ENCODE assay signal across 28 cellular contexts in the genomic region with DNA sequence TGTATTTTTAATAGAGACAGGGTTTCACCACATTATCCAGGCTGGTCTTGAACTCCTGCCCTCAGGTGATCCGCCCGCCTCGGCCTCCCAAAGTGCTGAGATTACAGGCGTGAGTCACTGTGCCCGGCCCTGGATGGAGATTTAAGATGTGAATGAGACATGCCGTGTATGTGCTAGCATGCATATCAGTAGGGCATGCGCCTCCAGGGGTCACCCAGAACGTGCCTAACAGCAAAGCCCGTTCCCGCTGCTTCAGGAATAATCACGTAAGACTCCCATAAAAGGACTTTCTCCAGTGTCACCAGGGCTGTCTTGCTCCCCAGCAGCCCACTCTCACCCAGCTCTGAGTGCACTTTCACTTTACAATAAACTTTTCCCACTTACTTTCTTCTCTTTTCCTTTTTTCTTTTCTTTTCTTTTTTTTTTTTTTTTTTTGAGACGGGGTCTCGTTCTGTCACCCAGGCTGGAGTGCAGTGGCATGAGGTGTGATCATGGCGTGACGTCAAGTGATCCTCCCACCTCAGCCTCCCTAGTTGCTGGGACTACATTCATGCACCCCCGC. TPM values are rescaled to one million over a fixed set of nuclear protein-coding genes. Genes with fewer than 3 reads are reported as not detected.
"Had no signal": no experiment of that assay in that cellular context is flagged by ENCODE, and none has a peak within 500 bp of the region (broad histone marks: within the 10 kb centered on the region; RNA-seq: fewer than 3 reads in every experiment).

No MANE protein-coding gene starts in this region.

- DNase-seq: activated CD4-positive, alpha-beta memory T cell treated with anti-CD3 and anti-CD28 coated beads for 36 hours; activated CD4-positive, alpha-beta T cell treated with anti-CD3 and anti-CD28 coated beads for 48 hours; activated CD4-positive, CD25-positive, alpha-beta regulatory T cell treated with anti-CD3 and anti-CD28 coated beads, Interleukin-2, amount 50 U/mL, for 72 hours; activated CD8-positive, alpha-beta memory T cell treated with anti-CD3 and anti-CD28 coated beads for 24 hours; activated effector memory CD4-positive, alpha-beta T cell treated with anti-CD3 and anti-CD28 coated beads, Interleukin-2, amount 50 U/mL, for 16 hours; activated naive CD4-positive, alpha-beta T cell treated with Interleukin-2 at 50 U/mL for 16 hours; activated naive CD8-positive, alpha-beta T cell treated with anti-CD3 and anti-CD28 coated beads, Interleukin-2, amount 50 U/mL, for 24 hours; activated T-cell treated with anti-CD3 and anti-CD28 coated beads, Interleukin-2, amount 50 U/mL, for 4 hours; amniotic stem cell; body of pancreas; cerebellar nuclear complex; MM.1S; NCI-H1105; NCI-H1436; NCI-H1694 treated with DMSO at 0.1 percent for 48 hours; NCI-H2029 treated with DMSO at 0.1 percent for 48 hours; NCI-H446 treated with DMSO at 0.1 percent for 48 hours; NCI-H524 treated with DMSO at 0.1 percent for 48 hours; NCI-H748 treated with DMSO at 0.1 percent for 48 hours; NK-92 treated with Interleukin-12 subunit alpha and Interleukin-12 subunit beta, amount 100 ng/mL, for 24 hours; PC-3; SIG-M5; T-helper 17 cell; T-helper 9 cell had no signal

- H3K27ac ChIP-seq: ascending aorta, body of pancreas had no signal

- FAIRE-seq: RCC 7860 had no signal

- H3K36me3 ChIP-seq: ascending aorta had no signal

- H3K4me3 ChIP-seq: ascending aorta, body of pancreas had no signal

- H3K36me3 Mint-ChIP-seq: activated CD4-positive, alpha-beta memory T cell treated with anti-CD3 and anti-CD28 coated beads for 36 hours; activated naive CD4-positive, alpha-beta T cell treated with anti-CD3 and anti-CD28 coated beads, Interleukin-2, amount 50 U/mL, for 72 hours; WTC11 had no signal

- H3K27me3 ChIP-seq: ascending aorta, body of pancreas had no signal

- H3K27me3 Mint-ChIP-seq: activated CD4-positive, alpha-beta memory T cell treated with anti-CD3 and anti-CD28 coated beads for 36 hours; activated naive CD8-positive, alpha-beta T cell treated with anti-CD3 and anti-CD28 coated beads, Interleukin-2, amount 50 U/mL, for 24 hours had no signal

- H3K4me1 ChIP-seq: ascending aorta, body of pancreas had no signal

- H3K9me3 Mint-ChIP-seq: activated CD4-positive, alpha-beta memory T cell treated with anti-CD3 and anti-CD28 coated beads for 36 hours; activated naive CD4-positive, alpha-beta T cell treated with anti-CD3 and anti-CD28 coated beads, Interleukin-2, amount 50 U/mL, for 72 hours; activated naive CD8-positive, alpha-beta T cell treated with anti-CD3 and anti-CD28 coated beads, Interleukin-2, amount 50 U/mL, for 24 hours; activated T-cell treated with anti-CD3 and anti-CD28 coated beads, Interleukin-2, amount 50 U/mL, for 4 hours; WTC11 had no signal

- ATAC-seq: activated naive CD4-positive, alpha-beta T cell treated with anti-CD3 and anti-CD28 coated beads, Interleukin-2, amount 50 U/mL, for 72 hours; activated naive CD8-positive, alpha-beta T cell treated with anti-CD3 and anti-CD28 coated beads, Interleukin-2, amount 50 U/mL, for 24 hours; activated T-cell treated with anti-CD3 and anti-CD28 coated beads, Interleukin-2, amount 50 U/mL, for 4 hours; body of pancreas; PC-3; T-helper 17 cell; WTC11 had no signal

- H3K27ac Mint-ChIP-seq: activated CD4-positive, alpha-beta memory T cell treated with anti-CD3 and anti-CD28 coated beads for 36 hours; activated naive CD8-positive, alpha-beta T cell treated with anti-CD3 and anti-CD28 coated beads, Interleukin-2, amount 50 U/mL, for 24 hours; T-helper 17 cell; WTC11 had no signal

- H3K9me3 ChIP-seq: ascending aorta, body of pancreas had no signal

- H3K4me3 Mint-ChIP-seq: activated CD4-positive, alpha-beta memory T cell treated with anti-CD3 and anti-CD28 coated beads for 36 hours; activated naive CD8-positive, alpha-beta T cell treated with anti-CD3 and anti-CD28 coated beads, Interleukin-2, amount 50 U/mL, for 24 hours; activated T-cell treated with anti-CD3 and anti-CD28 coated beads, Interleukin-2, amount 50 U/mL, for 4 hours; T-helper 17 cell; WTC11 had no signal

RNA-seq across cellular contexts. Expression of gene DISP3, which starts 46.9 kb away (rescaled TPM):
- total RNA-seq: ascending aorta had no signal
